Comparison of ENCODE assay signal across 1 cellular context in the genomic region with DNA sequence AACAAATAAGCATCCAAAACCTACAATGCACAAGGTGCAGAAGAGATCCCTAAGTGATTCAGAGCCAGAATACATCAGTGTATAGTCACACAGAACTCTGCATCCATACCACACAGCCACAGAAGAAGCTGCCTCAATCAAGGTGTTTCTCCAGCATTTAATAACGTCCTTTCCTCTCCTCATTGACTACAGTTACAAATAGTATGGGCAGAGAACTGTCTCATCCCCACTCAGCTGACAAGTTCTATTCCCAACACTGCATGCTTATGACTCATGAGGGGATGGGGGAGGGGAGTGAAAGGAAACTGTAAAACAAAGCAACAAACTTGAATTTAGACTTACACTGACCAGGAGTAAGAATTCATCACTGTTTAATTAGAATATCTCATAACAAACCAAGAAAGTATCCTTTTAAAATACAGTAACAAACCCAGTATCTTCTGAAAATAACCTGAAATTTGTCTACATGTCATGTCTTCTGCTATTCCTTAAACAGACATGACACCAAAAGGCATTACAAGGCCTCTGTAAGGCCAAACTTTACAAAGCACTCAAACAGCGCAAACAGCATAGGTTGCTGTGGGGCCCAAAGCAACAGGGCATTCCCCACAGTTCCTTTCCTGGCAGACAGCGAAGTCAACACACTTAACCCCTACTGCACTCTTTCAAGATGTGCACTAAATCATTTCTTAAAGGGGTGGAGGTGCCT.
TF ChIP-seq lines count a peak whose summit lies in the region.

No MANE protein-coding gene starts in this region.

TF ChIP-seq in HepG2, 621 proteins besides CTCF, POLR2A, EP300 and RAD21 (continued from another document):
- TF ChIP-seq, protein P1, sequence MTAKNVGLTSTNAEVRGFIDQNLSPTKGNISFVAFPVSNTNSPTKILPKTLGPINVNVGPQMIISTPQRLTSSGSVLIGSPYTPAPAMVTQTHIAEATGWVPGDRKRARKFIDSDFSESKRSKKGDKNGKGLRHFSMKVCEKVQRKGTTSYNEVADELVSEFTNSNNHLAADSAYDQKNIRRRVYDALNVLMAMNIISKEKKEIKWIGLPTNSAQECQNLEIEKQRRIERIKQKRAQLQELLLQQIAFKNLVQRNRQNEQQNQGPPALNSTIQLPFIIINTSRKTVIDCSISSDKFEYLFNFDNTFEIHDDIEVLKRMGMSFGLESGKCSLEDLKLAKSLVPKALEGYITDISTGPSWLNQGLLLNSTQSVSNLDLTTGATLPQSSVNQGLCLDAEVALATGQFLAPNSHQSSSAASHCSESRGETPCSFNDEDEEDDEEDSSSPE (CRISPR knock-in tag; IDR thresholded peaks at IDR 0.05) = no peak
- TF ChIP-seq ATRX (CRISPR knock-in tag; IDR thresholded peaks at IDR 0.05; ENCODE audit: borderline replicate concordance) = no peak
- TF ChIP-seq, protein P2, sequence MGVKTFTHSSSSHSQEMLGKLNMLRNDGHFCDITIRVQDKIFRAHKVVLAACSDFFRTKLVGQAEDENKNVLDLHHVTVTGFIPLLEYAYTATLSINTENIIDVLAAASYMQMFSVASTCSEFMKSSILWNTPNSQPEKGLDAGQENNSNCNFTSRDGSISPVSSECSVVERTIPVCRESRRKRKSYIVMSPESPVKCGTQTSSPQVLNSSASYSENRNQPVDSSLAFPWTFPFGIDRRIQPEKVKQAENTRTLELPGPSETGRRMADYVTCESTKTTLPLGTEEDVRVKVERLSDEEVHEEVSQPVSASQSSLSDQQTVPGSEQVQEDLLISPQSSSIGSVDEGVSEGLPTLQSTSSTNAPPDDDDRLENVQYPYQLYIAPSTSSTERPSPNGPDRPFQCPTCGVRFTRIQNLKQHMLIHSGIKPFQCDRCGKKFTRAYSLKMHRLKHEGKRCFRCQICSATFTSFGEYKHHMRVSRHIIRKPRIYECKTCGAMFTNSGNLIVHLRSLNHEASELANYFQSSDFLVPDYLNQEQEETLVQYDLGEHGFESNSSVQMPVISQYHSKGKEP (CRISPR knock-in tag; IDR thresholded peaks at IDR 0.05) = no peak
- no peak for TF ChIP-seq LCORL (IDR thresholded peaks at IDR 0.05)
- no peak for TF ChIP-seq LCORL (CRISPR knock-in tag; IDR thresholded peaks at IDR 0.05)
- TF ChIP-seq, protein P3, sequence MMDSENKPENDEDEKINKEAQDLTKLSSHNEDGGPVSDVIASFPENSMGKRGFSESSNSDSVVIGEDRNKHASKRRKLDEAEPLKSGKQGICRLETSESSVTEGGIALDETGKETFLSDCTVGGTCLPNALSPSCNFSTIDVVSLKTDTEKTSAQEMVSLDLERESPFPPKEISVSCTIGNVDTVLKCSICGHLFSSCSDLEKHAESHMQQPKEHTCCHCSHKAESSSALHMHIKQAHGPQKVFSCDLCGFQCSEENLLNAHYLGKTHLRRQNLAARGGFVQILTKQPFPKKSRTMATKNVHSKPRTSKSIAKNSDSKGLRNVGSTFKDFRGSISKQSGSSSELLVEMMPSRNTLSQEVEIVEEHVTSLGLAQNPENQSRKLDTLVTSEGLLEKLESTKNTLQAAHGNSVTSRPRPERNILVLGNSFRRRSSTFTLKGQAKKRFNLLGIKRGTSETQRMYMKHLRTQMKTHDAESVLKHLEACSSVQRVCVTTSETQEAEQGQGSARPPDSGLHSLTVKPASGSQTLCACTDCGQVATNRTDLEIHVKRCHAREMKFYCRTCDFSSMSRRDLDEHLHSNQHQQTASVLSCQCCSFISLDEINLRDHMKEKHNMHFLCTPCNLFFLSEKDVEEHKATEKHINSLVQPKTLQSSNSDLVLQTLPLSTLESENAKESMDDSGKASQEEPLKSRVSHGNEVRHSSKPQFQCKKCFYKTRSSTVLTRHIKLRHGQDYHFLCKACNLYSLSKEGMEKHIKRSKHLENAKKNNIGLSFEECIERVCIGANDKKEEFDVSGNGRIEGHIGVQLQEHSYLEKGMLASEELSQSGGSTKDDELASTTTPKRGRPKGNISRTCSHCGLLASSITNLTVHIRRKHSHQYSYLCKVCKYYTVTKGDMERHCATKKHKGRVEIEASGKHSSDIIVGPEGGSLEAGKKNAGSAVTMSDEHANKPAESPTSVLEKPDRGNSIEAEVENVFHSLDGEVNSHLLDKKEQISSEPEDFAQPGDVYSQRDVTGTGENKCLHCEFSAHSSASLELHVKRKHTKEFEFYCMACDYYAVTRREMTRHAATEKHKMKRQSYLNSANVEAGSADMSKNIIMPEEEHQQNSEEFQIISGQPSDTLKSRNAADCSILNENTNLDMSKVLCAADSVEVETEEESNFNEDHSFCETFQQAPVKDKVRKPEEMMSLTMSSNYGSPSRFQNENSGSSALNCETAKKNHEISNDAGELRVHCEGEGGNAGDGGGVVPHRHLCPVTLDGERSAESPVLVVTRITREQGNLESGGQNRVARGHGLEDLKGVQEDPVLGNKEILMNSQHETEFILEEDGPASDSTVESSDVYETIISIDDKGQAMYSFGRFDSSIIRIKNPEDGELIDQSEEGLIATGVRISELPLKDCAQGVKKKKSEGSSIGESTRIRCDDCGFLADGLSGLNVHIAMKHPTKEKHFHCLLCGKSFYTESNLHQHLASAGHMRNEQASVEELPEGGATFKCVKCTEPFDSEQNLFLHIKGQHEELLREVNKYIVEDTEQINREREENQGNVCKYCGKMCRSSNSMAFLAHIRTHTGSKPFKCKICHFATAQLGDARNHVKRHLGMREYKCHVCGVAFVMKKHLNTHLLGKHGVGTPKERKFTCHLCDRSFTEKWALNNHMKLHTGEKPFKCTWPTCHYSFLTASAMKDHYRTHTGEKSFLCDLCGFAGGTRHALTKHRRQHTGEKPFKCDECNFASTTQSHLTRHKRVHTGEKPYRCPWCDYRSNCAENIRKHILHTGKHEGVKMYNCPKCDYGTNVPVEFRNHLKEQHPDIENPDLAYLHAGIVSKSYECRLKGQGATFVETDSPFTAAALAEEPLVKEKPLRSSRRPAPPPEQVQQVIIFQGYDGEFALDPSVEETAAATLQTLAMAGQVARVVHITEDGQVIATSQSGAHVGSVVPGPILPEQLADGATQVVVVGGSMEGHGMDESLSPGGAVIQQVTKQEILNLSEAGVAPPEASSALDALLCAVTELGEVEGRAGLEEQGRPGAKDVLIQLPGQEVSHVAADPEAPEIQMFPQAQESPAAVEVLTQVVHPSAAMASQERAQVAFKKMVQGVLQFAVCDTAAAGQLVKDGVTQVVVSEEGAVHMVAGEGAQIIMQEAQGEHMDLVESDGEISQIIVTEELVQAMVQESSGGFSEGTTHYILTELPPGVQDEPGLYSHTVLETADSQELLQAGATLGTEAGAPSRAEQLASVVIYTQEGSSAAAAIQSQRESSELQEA (CRISPR knock-in tag; IDR thresholded peaks at IDR 0.05; ENCODE audit: not compliant biosample characterization) = no peak
- no peak for TF ChIP-seq TBX2 (CRISPR knock-in tag; IDR thresholded peaks at IDR 0.05; ENCODE audit: borderline replicate concordance)
- no peak for TF ChIP-seq KDM5A (IDR thresholded peaks at IDR 0.05; ENCODE audit: borderline replicate concordance, low read length)
- no peak for TF ChIP-seq ZNF143 (CRISPR knock-in tag; IDR thresholded peaks at IDR 0.05)
- TF ChIP-seq PTBP1 (IDR thresholded peaks at IDR 0.05; ENCODE audit: low read depth, low read length, poor library complexity, severe bottlenecking) = no peak
- TF ChIP-seq ATF7-NPFF (CRISPR knock-in tag; IDR thresholded peaks at IDR 0.05; ENCODE audit: low read depth) = no peak
- peak; percentile 51 for TF ChIP-seq SAP130 (CRISPR knock-in tag; IDR thresholded peaks at IDR 0.05; ENCODE audit: low read depth)
- TF ChIP-seq, protein P4, sequence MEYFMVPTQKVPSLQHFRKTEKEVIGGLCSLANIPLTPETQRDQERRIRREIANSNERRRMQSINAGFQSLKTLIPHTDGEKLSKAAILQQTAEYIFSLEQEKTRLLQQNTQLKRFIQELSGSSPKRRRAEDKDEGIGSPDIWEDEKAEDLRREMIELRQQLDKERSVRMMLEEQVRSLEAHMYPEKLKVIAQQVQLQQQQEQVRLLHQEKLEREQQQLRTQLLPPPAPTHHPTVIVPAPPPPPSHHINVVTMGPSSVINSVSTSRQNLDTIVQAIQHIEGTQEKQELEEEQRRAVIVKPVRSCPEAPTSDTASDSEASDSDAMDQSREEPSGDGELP (IDR thresholded peaks at IDR 0.05; ENCODE audit: borderline replicate concordance, low read depth) = peak; percentile 64; the same call in 1 of the 2 replicates
- no peak for TF ChIP-seq ZNF761 (CRISPR knock-in tag; conservative IDR thresholded peaks at IDR 0.05)
- TF ChIP-seq, protein P5, sequence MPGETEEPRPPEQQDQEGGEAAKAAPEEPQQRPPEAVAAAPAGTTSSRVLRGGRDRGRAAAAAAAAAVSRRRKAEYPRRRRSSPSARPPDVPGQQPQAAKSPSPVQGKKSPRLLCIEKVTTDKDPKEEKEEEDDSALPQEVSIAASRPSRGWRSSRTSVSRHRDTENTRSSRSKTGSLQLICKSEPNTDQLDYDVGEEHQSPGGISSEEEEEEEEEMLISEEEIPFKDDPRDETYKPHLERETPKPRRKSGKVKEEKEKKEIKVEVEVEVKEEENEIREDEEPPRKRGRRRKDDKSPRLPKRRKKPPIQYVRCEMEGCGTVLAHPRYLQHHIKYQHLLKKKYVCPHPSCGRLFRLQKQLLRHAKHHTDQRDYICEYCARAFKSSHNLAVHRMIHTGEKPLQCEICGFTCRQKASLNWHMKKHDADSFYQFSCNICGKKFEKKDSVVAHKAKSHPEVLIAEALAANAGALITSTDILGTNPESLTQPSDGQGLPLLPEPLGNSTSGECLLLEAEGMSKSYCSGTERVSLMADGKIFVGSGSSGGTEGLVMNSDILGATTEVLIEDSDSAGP (CRISPR knock-in tag; IDR thresholded peaks at IDR 0.05; ENCODE audit: borderline replicate concordance) = no peak
- 0 out of 2 replicates have a peak, but pooled peaks have one; percentile 32 for TF ChIP-seq JUNB (CRISPR knock-in tag; IDR thresholded peaks at IDR 0.05; ENCODE audit: borderline replicate concordance)
- TF ChIP-seq SALL1 (CRISPR knock-in tag; IDR thresholded peaks at IDR 0.05) = no peak
- TF ChIP-seq ZNF703 (CRISPR knock-in tag; IDR thresholded peaks at IDR 0.05; ENCODE audit: borderline replicate concordance) = no peak
- TF ChIP-seq ZNF777 (CRISPR knock-in tag; IDR thresholded peaks at IDR 0.05) = no peak
- TF ChIP-seq REXO4 (CRISPR knock-in tag; IDR thresholded peaks at IDR 0.05; ENCODE audit: borderline replicate concordance) = no peak
- no peak for TF ChIP-seq EZH2 (conservative IDR thresholded peaks at IDR 0.05; ENCODE audit: low read depth, low read length)
- TF ChIP-seq NAIF1 (CRISPR knock-in tag; IDR thresholded peaks at IDR 0.05; ENCODE audit: borderline replicate concordance) = no peak
- TF ChIP-seq HDAC6 (IDR thresholded peaks at IDR 0.05; ENCODE audit: low read depth, low read length) = no peak
- TF ChIP-seq ZBTB38 (CRISPR knock-in tag; IDR thresholded peaks at IDR 0.05) = no peak
